2 cellular contexts compared by ENCODE assay signal in the genomic region with DNA sequence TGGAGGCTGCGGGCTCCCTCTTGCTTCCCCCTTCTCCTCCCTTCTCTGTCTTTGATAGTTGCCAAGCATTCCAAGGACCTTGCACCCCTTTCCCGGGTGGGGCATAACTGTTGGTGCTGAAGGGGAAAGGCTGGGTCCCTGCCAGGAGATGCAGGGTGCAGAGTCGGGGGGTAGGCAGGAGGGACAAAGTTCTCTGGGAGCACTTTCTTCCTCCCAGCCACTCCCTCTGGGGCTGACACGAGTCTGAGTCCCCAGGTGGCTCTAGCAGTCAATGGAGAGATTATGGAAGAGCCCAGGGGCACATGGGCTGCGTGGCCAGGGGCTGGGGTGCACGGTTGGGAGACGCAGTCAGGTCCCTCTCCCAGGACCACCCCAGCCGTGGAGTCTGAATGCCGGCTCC.
TF ChIP-seq lines count a peak whose summit lies in the region.

No MANE protein-coding gene starts in this region.

TF ChIP-seq in K562, 482 proteins besides CTCF, POLR2A, EP300 and RAD21:
- 0 out of 2 replicates have a peak, but pooled peaks have one; percentile 20 for TF ChIP-seq GABPB1 (CRISPR knock-in tag; IDR thresholded peaks at IDR 0.05)
- no peak for TF ChIP-seq ZNF184 (CRISPR knock-in tag; IDR thresholded peaks at IDR 0.05)

TF ChIP-seq in GM23338, 12 proteins besides CTCF, POLR2A, EP300 and RAD21:
- TF ChIP-seq JUNB (IDR thresholded peaks at IDR 0.05; ENCODE audit: unreplicated experiment) = no peak
